In genomic region chr22:27253108-27253507, GRCh38 we compare ENCODE assay signal across 16 cellular contexts.
A peak's percentile ranks its signal among the peaks of the same experiment; 100 is the strongest.
DNase-seq lines count a peak whose midpoint lies in the region; ATAC-seq and TF ChIP-seq lines count a peak whose summit lies in the region.
"Had no signal": no experiment of that assay in that cellular context is flagged by ENCODE, and none has a peak within 500 bp of the region (broad histone marks: within the 10 kb centered on the region; RNA-seq: fewer than 3 reads in every experiment).

No MANE protein-coding gene starts in this region.

- H3K27ac Mint-ChIP-seq in Calu3 (ENCODE audit: unreplicated experiment) = peak overlapping the region; percentile 18
- H3K27ac Mint-ChIP-seq: B cell; CD4-positive, alpha-beta T cell; CD8-positive, alpha-beta memory T cell; GM23338 had no signal

- no peak for DNase-seq in Calu3
- DNase-seq in sciatic nerve (ENCODE audit: low spot score) = no peak
- no peak for DNase-seq in aorta
- DNase-seq in effector CD8-positive, alpha-beta T cell (lab: John Stamatoyannopoulos, UW) = no peak
- no peak for DNase-seq in thyroid gland
- DNase-seq: CD4-positive, alpha-beta T cell; CD8-positive, alpha-beta memory T cell; DMS153; DND-41; H9 had no signal

- peak; percentile 52 for ATAC-seq in sciatic nerve
- ATAC-seq in aorta (ENCODE audit: low FRiP score) = peak; percentile 61
- no peak for ATAC-seq in GM21390 (IDR thresholded peaks at IDR 0.05; ENCODE audit: unreplicated experiment)
- ATAC-seq: GM12878, GM23338 had no signal

- no peaks in the 10 kb centered on the region for H3K27me3 Mint-ChIP-seq in Calu3 (ENCODE audit: unreplicated experiment)
- H3K27me3 Mint-ChIP-seq: B cell; CD4-positive, alpha-beta T cell had no signal

- H3K4me1 ChIP-seq in aorta (ENCODE audit: control insufficient read depth in 1 of 2, insufficient read depth in 2 of 2, low read length in 2 of 2) = no peaks in the 10 kb centered on the region
- no peaks in the 10 kb centered on the region for H3K4me1 ChIP-seq in thyroid gland
- H3K4me1 ChIP-seq: BLaER1 had no signal

- H3K9me3 ChIP-seq in aorta (ENCODE audit: control insufficient read depth, low read length) (peaks cover 4% of the 10 kb centered on the region), thyroid gland (no peaks in the 10 kb centered on the region)

- peaks cover 4% of the 10 kb centered on the region for H3K9me3 Mint-ChIP-seq in Calu3 (ENCODE audit: low read depth, unreplicated experiment)

- BruUV-seq in Calu3 (replicated peaks; lab: Mats Ljungman, UMichigan) = no TSS peak

- intact Hi-C loops in Calu3 (cut with micrococcal nuclease; ENCODE audit: unreplicated experiment) (no loop called here), sciatic nerve (cut with DNase I) (no loop called here), aorta (cut with DNase I) (no loop called here), thyroid gland (cut with DNase I) (no loop called here)

- H3K4me3 ChIP-seq in aorta (ENCODE audit: low read length in 2 of 2) = no peak overlapping the region
- no peak overlapping the region for H3K4me3 ChIP-seq in thyroid gland (replicated peaks in 1 of 3)
- H3K4me3 ChIP-seq: BLaER1, GM12878, GM23338 had no signal

- no peaks in the 10 kb centered on the region for H3K36me3 ChIP-seq in aorta (ENCODE audit: control insufficient read depth in 1 of 2, insufficient read depth in 2 of 2, low read length in 1 of 2)
- H3K36me3 ChIP-seq in thyroid gland = no peaks in the 10 kb centered on the region
- H3K36me3 ChIP-seq: BLaER1 had no signal

- no peak overlapping the region for H3K4me3 Mint-ChIP-seq in Calu3 (ENCODE audit: low read depth, unreplicated experiment)
- H3K4me3 Mint-ChIP-seq: B cell; CD4-positive, alpha-beta T cell; CD8-positive, alpha-beta memory T cell; GM23338; H9 had no signal

- CTCF ChIA-PET in Calu3 (lab: Charles Lee) = interaction anchor here (0.6 to 0.9 kb wide), 2 partner anchors 32 to 140 kb away, joined by 3 read pairs; no protein-coding TSS in a partner anchor

- no peak for TF ChIP-seq CTCF in Calu3 (IDR thresholded peaks at IDR 0.05; ENCODE audit: unreplicated experiment)
- TF ChIP-seq CTCF in thyroid gland (IDR thresholded peaks at IDR 0.05) = no peak

- no peaks in the 10 kb centered on the region for H3K27me3 ChIP-seq in aorta (ENCODE audit: control insufficient read depth in 1 of 2, insufficient read depth in 2 of 2, low read length in 1 of 2)
- H3K27me3 ChIP-seq in thyroid gland = no peaks in the 10 kb centered on the region
- H3K27me3 ChIP-seq: BLaER1 had no signal

- TF ChIP-seq POLR2A in thyroid gland (IDR thresholded peaks at IDR 0.05) = no peak

- peaks cover 10% of the 10 kb centered on the region for H3K4me1 Mint-ChIP-seq in Calu3 (ENCODE audit: low read depth, unreplicated experiment)
- H3K4me1 Mint-ChIP-seq: B cell; CD8-positive, alpha-beta memory T cell; H9 had no signal

- H3K27ac ChIP-seq in aorta (ENCODE audit: low read depth in 1 of 2, low read length in 2 of 2) = no peak overlapping the region
- no peak overlapping the region for H3K27ac ChIP-seq in thyroid gland
- H3K27ac ChIP-seq: BLaER1 had no signal

- WGBS in aorta, 2 donors = 92 to 100% methylated on average over 3 of the region's 3 CpGs
- 86 to 89% methylated on average over 3 of the region's 3 CpGs for WGBS in thyroid gland, 2 donors

- H3K36me3 Mint-ChIP-seq in Calu3 (ENCODE audit: insufficient read depth, unreplicated experiment) = no peaks in the 10 kb centered on the region
- H3K36me3 Mint-ChIP-seq: CD14-positive monocyte had no signal
